In the genomic region with DNA sequence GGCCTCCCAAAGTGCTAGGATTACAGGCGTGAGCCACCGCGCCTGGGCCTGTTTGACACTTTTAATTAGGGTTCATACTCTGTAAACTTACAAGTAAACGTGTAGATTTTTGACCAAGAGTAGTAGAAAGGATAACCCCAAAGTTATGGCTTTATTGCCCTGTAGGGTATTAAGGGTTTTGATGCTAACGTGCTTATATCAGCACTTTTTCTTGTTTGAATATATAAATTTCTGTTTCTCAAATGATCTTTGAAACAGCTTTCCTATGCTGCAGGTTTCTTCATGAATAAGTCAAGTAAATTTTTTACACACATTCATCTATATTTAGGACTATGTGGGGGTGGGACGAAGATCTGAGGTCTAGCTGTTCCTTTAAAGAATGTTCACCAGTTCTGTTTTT, we compare ENCODE assay signal across 24 cellular contexts. TPM values are rescaled to one million over a fixed set of nuclear protein-coding genes. Genes with fewer than 3 reads are reported as not detected.
DNase-seq lines count a peak whose midpoint lies in the region; ATAC-seq, FAIRE-seq and TF ChIP-seq lines count a peak whose summit lies in the region.
"Had no signal": no experiment of that assay in that cellular context is flagged by ENCODE, and none has a peak within 500 bp of the region (broad histone marks: within the 10 kb centered on the region; RNA-seq: fewer than 3 reads in every experiment).

No MANE protein-coding gene starts in this region.

- H3K9me1 ChIP-seq in IMR-90 (ENCODE audit: insufficient read depth, low read length) (no peaks in the 10 kb centered on the region), K562 (ENCODE audit: control insufficient read depth, insufficient read depth, low read length) (no peaks in the 10 kb centered on the region)

- H3K18ac ChIP-seq in IMR-90 (ENCODE audit: low read depth, low read length) = no peak overlapping the region

- no peak for TF ChIP-seq EP300 in K562 (IDR thresholded peaks at IDR 0.05; ENCODE audit: low read length)

- BruUV-seq in IMR-90 (replicated peaks; lab: Mats Ljungman, UMichigan) = no TSS peak
- no TSS peak for BruUV-seq in K562 (replicated peaks; lab: Mats Ljungman, UMichigan)

- H3K4me2 ChIP-seq in IMR-90 (ENCODE audit: low read depth, low read length) = no peak overlapping the region
- H3K4me2 ChIP-seq in K562 (ENCODE audit: insufficient read depth, low read length) = no peak overlapping the region
- H3K4me2 ChIP-seq: BLaER1 had no signal

- H3K36me3 ChIP-seq in IMR-90 (ENCODE audit: control insufficient read depth, insufficient read depth, low read length) (no peaks in the 10 kb centered on the region), K562 (ENCODE audit: control insufficient read depth, insufficient read depth, low read length) (no peaks in the 10 kb centered on the region)
- H3K36me3 ChIP-seq: BE2C, BLaER1 had no signal

- TF ChIP-seq CTCF in IMR-90 (conservative IDR thresholded peaks at IDR 0.05; ENCODE audit: low read depth, low read length) (no peak), K562 (IDR thresholded peaks at IDR 0.05 in 2 of 3, conservative IDR thresholded peaks at IDR 0.05 in 1 of 3; ENCODE audit: insufficient read depth in 2 of 3, low read depth in 1 of 3, low read length in 3 of 3) (no peak)

- H2BK120ac ChIP-seq in IMR-90 (ENCODE audit: low read depth, low read length) = no peak overlapping the region

- H2BK5ac ChIP-seq in IMR-90 (ENCODE audit: low read depth, low read length, poor library complexity, severe bottlenecking) = no peak overlapping the region

- H4K5ac ChIP-seq in IMR-90 (ENCODE audit: low read depth, low read length) = no peak overlapping the region

- no peak overlapping the region for H4K91ac ChIP-seq in IMR-90 (ENCODE audit: insufficient read depth, low read depth, low read length)

- H3K4me3 ChIP-seq in IMR-90 (ENCODE audit: insufficient read depth, low read depth, low read length) = no peak overlapping the region
- H3K4me3 ChIP-seq in K562 = no peak overlapping the region
- H3K4me3 ChIP-seq: BLaER1, GM12878 had no signal

- DNase-seq in IMR-90 (no peak), K562 (ENCODE audit: extremely low read depth in 1 of 4, low spot score in 3 of 4) (no peak), 8988T (no peak), middle frontal gyrus (ENCODE audit: extremely low spot score, low spot score) (no peak), H54 (ENCODE audit: insufficient read length, low spot score) (no peak)
- DNase-seq: ACHN; BE2C; C1 segment of cervical spinal cord; CD4-positive, alpha-beta memory T cell; CD4-positive, CD25-positive, alpha-beta regulatory T cell; CD8-positive, alpha-beta memory T cell; COR-L47; DMS 273 treated with DMSO at 0.1 percent for 48 hours; DMS153; DMS53; DMS79; DND-41; EL; GDM1 had no signal

- 70% methylated on average over 2 of the region's 6 CpGs; no CpG with 5 or more reads in 1 of the 2 experiments for WGBS in IMR-90 (ENCODE audit: extremely low coverage in 2 of 2, insufficient read length in 1 of 2), 2 experiments
- WGBS in K562 (ENCODE audit: insufficient coverage, low coverage, missing lambda C conversion rate) = 5% methylated on average over 4 of the region's 6 CpGs

- H3K9ac ChIP-seq in IMR-90 (ENCODE audit: low read depth, low read length) (no peak overlapping the region), K562 (ENCODE audit: insufficient read depth in 1 of 2, low read depth in 2 of 2, low read length in 2 of 2) (no peak overlapping the region)
- H3K9ac ChIP-seq: BLaER1 had no signal

- no peak overlapping the region for H2AK9ac ChIP-seq in IMR-90 (replicated peaks; ENCODE audit: low read depth, low read length, poor library complexity)

- CTCF ChIA-PET in IMR-90 (lab: Yijun Ruan, JAX) = interaction anchor here (0.6 kb wide), 1 partner anchor 750 kb away, joined by 5 read pairs; no protein-coding TSS in a partner anchor
- CTCF ChIA-PET in K562 (lab: Yijun Ruan, JAX; ENCODE audit: low intra/inter-chr PET ratio) = no interaction called here

- no peaks in the 10 kb centered on the region for H4K20me1 ChIP-seq in IMR-90 (ENCODE audit: insufficient read depth, low read length)
- no peaks in the 10 kb centered on the region for H4K20me1 ChIP-seq in K562 (replicated peaks; ENCODE audit: control insufficient read depth, insufficient read depth, low read length)
- H4K20me1 ChIP-seq: BLaER1 had no signal

- H3K27me3 ChIP-seq in IMR-90 (ENCODE audit: control insufficient read depth, insufficient read depth, low read length) = peaks cover 12% of the 10 kb centered on the region
- peaks cover 0 to 4% of the 10 kb centered on the region in 2 experiments; a peak in 3 of 5 replicates for H3K27me3 ChIP-seq in K562 (ENCODE audit: control insufficient read depth in 2 of 2, insufficient read depth in 2 of 2, low read length in 2 of 2)
- H3K27me3 ChIP-seq: BE2C had no signal

- TF ChIP-seq POLR2A in IMR-90 (IDR thresholded peaks at IDR 0.05; ENCODE audit: low read depth, low read length) (no peak), K562 (conservative IDR thresholded peaks at IDR 0.05) (no peak), H54 (IDR thresholded peaks at IDR 0.05; ENCODE audit: low read depth, low read length) (no peak)

- POLR2A ChIA-PET in IMR-90 (lab: Charles Lee; ENCODE audit: unreplicated experiment) (no interaction called here), K562 (lab: Yijun Ruan, JAX) (no interaction called here)

- no peak overlapping the region for H3K4ac ChIP-seq in IMR-90 (ENCODE audit: low read depth, low read length)

- H3K27ac ChIP-seq in IMR-90 (ENCODE audit: insufficient read depth, low read length) (no peak overlapping the region), K562 (ENCODE audit: extremely low read depth, low read depth, low read length) (no peak overlapping the region)
- H3K27ac ChIP-seq: BLaER1 had no signal

- no peak overlapping the region for H2AK5ac ChIP-seq in IMR-90 (ENCODE audit: low read depth, low read length)

- H3K14ac ChIP-seq in IMR-90 (replicated peaks; ENCODE audit: low read depth, low read length) = no peak overlapping the region

- H3K9me3 ChIP-seq in IMR-90 (ENCODE audit: control insufficient read depth, insufficient read depth, low read length) (no peaks in the 10 kb centered on the region), K562 (replicated peaks; ENCODE audit: control insufficient read depth, insufficient read depth, low read depth, low read length) (no peaks in the 10 kb centered on the region)
- H3K9me3 ChIP-seq: BE2C, BLaER1 had no signal

- H2BK20ac ChIP-seq in IMR-90 (ENCODE audit: low read depth, low read length) = no peak overlapping the region

- no peak overlapping the region for H3K56ac ChIP-seq in IMR-90 (ENCODE audit: extremely low read depth, insufficient read depth, low read length)

- no peak overlapping the region for H2BK15ac ChIP-seq in IMR-90 (ENCODE audit: low read depth, low read length)

- H4K8ac ChIP-seq in IMR-90 (ENCODE audit: low read depth in 2 of 2, low read length in 2 of 2) = no peak overlapping the region

- ATAC-seq in IMR-90 (ENCODE audit: low read depth) = no peak
- no peak for ATAC-seq in K562
- ATAC-seq: GM12878 had no signal

- intact Hi-C loops in IMR-90 (cut with micrococcal nuclease) (no loop called here), K562 (cut with micrococcal nuclease) (no loop called here)

- H3K79me2 ChIP-seq in K562 (ENCODE audit: control insufficient read depth, insufficient read depth, low read length) = no peaks in the 10 kb centered on the region

- no peaks in the 10 kb centered on the region for H3K79me1 ChIP-seq in IMR-90 (ENCODE audit: low read depth in 1 of 2, low read length in 2 of 2)

- in situ Hi-C loops in IMR-90 (cut with MboI; ENCODE audit: low sequenced_read_pairs) = no loop called here
- in situ Hi-C loops in K562 (cut with MboI) = no loop called here

- no peak overlapping the region for H3K23ac ChIP-seq in IMR-90 (ENCODE audit: low read depth, low read length)

- H3K4me1 ChIP-seq in IMR-90 (ENCODE audit: control insufficient read depth, insufficient read depth, low read length) (no peaks in the 10 kb centered on the region), K562 (replicated peaks in 1 of 2; ENCODE audit: control insufficient read depth in 2 of 2, insufficient read depth in 2 of 2, low read length in 2 of 2) (no peaks in the 10 kb centered on the region)
- H3K4me1 ChIP-seq: BE2C, BLaER1 had no signal

- FAIRE-seq in K562 (lab: Jason Lieb, UNC) (no peak), H54 (lab: Jason Lieb, UNC) (no peak)
- FAIRE-seq: GM12892, GM18507 had no signal

- dilution Hi-C loops in IMR-90 (cut with HindIII; ENCODE audit: low sequenced_read_pairs, unreplicated experiment) = no loop called here

- TF ChIP-seq RAD21 in IMR-90 (IDR thresholded peaks at IDR 0.05; ENCODE audit: low read length) (no peak), K562 (CRISPR knock-in tag; conservative IDR thresholded peaks at IDR 0.05 in 1 of 2, IDR thresholded peaks at IDR 0.05 in 1 of 2) (no peak)

- H2AFZ ChIP-seq in IMR-90 (replicated peaks; ENCODE audit: low read length, poor library complexity) = no peak overlapping the region
- no peak overlapping the region for H2AFZ ChIP-seq in K562 (ENCODE audit: low read depth, low read length)

RNA-seq across cellular contexts. Expression of a gene that starts 29.3 kb away (rescaled TPM):
- total RNA-seq in IMR-90 (2012; rRNA removed) (0.18 and 0.28 TPM in 2 replicates), K562 (2014; rRNA removed) (not detected in 2 replicates), K562 (2014; rRNA removed; fragmentation: Illumina TruSeq; extraction: Trizol) (0.03 TPM in 1 of 2 replicates, not detected in the other), K562 (2015; rRNA removed; fragmentation: Illumina TruSeq; extraction: Trizol) (0.07 TPM in 1 of 2 replicates, not detected in the other), K562 (2021) (0.07 and 0.18 TPM in 2 replicates)
- polyA plus RNA-seq in IMR-90 (2012; rRNA removed) (0.01 and 0.02 TPM in 2 replicates), K562 (2011; rRNA removed) (0.01 TPM in 1 of 2 replicates, not detected in the other), K562 (2014; fragmentation: Illumina TruSeq; extraction: Trizol) (0.01 TPM in 1 of 2 replicates, not detected in the other), K562 (2014; fragmentation: Nextera tagmentation; extraction: Ambion mirVana) (under 1 TPM in 1 of 2 experiments, not detected in 1; 0.01 TPM), K562 (2014; rRNA removed) (0.01 TPM in 1 of 2 replicates, not detected in the other)
- under 0.01 and 0.09 TPM in 2 replicates for polyA plus RNA-seq in IMR-90 (2012; cell fraction: cytosol; rRNA removed)
- polyA plus RNA-seq in IMR-90 (2012; cell fraction: nucleus; rRNA removed; ENCODE audit: low replicate concordance) = 0.05 TPM in 1 of 2 replicates, not detected in the other
- total RNA-seq in K562 (2011; cell fraction: chromatin; rRNA removed; ENCODE audit: low replicate concordance) = 0.19 and 0.48 TPM in 2 replicates
- total RNA-seq in K562 (2011; cell fraction: nucleolus; rRNA removed) = under 0.01 TPM in 1 of 2 replicates, not detected in the other
- 0.07 TPM in 1 of 2 replicates, not detected in the other for total RNA-seq in K562 (2011; cell fraction: nucleoplasm; rRNA removed)
- under 0.01 and 0.03 TPM in 2 replicates for polyA plus RNA-seq in K562 (2011; cell fraction: cytosol; rRNA removed)
- 0.07 TPM in 1 of 2 replicates, not detected in the other for polyA plus RNA-seq in K562 (2011; cell fraction: nucleus; rRNA removed)
- polyA plus RNA-seq in K562 (2012) = 0.04 and 0.19 TPM in 2 replicates
- 0.07 and 0.21 TPM in 2 replicates for polyA minus RNA-seq in K562 (2011; rRNA and poly(A)+ RNA removed)
- not detected in 2 replicates for polyA minus RNA-seq in K562 (2011; cell fraction: cytosol; rRNA and poly(A)+ RNA removed)
- not detected in 2 replicates for polyA minus RNA-seq in K562 (2011; cell fraction: nucleus; rRNA and poly(A)+ RNA removed)
- total RNA-seq: G401 had no signal

RNA-seq across cellular contexts. Expression of a gene that starts 47.0 kb away (rescaled TPM):
- total RNA-seq in IMR-90 (2012; rRNA removed) (132 and 147 TPM in 2 replicates), K562 (2014; rRNA removed) (142 and 153 TPM in 2 replicates), K562 (2014; rRNA removed; fragmentation: Illumina TruSeq; extraction: Trizol) (202 and 217 TPM in 2 replicates), K562 (2015; rRNA removed; fragmentation: Illumina TruSeq; extraction: Trizol) (192 and 211 TPM in 2 replicates), K562 (2021) (148 and 169 TPM in 2 replicates)
- polyA plus RNA-seq in IMR-90 (2012; rRNA removed) (116 and 149 TPM in 2 replicates), K562 (2011; rRNA removed) (245 and 364 TPM in 2 replicates), K562 (2014; fragmentation: Illumina TruSeq; extraction: Trizol) (185 and 215 TPM in 2 replicates), K562 (2014; fragmentation: Nextera tagmentation; extraction: Ambion mirVana) (10 to 100 TPM; 79.0 to 90.1 TPM), K562 (2014; rRNA removed) (175 and 182 TPM in 2 replicates)
- polyA plus RNA-seq in IMR-90 (2012; cell fraction: cytosol; rRNA removed) = 44.7 and 152 TPM in 2 replicates
- polyA plus RNA-seq in IMR-90 (2012; cell fraction: nucleus; rRNA removed; ENCODE audit: low replicate concordance) = 23.9 and 112 TPM in 2 replicates
- 88.9 and 162 TPM in 2 replicates for total RNA-seq in K562 (2011; cell fraction: chromatin; rRNA removed; ENCODE audit: low replicate concordance)
- total RNA-seq in K562 (2011; cell fraction: nucleolus; rRNA removed) = 63.4 and 67.4 TPM in 2 replicates
- 139 and 146 TPM in 2 replicates for total RNA-seq in K562 (2011; cell fraction: nucleoplasm; rRNA removed)
- 164 and 228 TPM in 2 replicates for polyA plus RNA-seq in K562 (2011; cell fraction: cytosol; rRNA removed)
- polyA plus RNA-seq in K562 (2011; cell fraction: nucleus; rRNA removed) = 132 and 149 TPM in 2 replicates
- 121 and 217 TPM in 2 replicates for polyA plus RNA-seq in K562 (2012)
- 230 and 285 TPM in 2 replicates for polyA minus RNA-seq in K562 (2011; rRNA and poly(A)+ RNA removed)
- polyA minus RNA-seq in K562 (2011; cell fraction: cytosol; rRNA and poly(A)+ RNA removed) = 67.0 and 107 TPM in 2 replicates
- polyA minus RNA-seq in K562 (2011; cell fraction: nucleus; rRNA and poly(A)+ RNA removed) = 33.5 and 54.4 TPM in 2 replicates
